1 cellular context compared by ENCODE assay signal in the genomic region with DNA sequence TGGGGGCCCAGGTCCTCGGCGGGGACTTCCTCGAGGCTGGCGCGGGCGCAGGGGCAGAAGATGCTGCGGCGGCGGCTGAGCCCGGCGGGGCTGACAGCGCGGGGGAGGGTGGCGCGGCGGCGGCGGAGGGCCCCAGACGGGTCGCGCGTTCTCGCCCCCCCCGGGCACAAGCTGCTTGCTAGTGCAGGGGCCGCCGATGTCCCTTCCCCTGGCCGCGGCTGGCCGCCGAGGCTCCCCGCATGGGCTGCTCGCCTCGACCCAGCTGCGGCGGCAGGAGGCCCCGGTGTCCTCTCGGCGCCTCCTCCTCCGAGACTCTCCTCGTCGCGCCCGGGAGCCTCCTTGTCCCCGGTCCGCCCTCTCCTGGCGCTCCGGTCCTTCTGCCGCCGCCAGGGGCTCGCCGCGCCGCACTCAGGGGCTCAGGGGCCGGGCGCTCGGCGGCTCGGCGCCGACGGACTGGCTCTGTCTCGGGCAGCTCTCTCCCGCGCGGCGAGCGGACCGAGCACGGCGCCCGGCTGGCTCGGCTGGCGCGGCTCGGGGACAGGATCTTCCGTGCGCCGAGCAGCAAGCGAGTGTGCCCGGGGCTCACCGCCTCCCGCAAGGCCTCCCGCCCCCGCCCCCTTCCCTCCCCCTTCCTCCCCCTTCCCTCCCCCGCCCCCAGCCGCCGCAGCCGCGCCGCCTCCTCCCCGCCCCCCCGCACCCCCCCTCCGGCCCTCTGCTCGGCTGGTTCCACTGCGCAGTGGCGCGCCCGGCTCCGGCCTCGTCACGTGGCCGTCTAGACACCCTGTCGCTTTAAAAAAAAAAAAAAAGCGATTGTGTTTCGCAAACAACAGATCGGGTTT.
TF ChIP-seq lines count a peak whose summit lies in the region.

No MANE protein-coding gene starts in this region.

TF ChIP-seq in HepG2, 621 proteins besides CTCF, POLR2A, EP300 and RAD21 (continues in another document):
- TF ChIP-seq PAWR (CRISPR knock-in tag; IDR thresholded peaks at IDR 0.05; ENCODE audit: borderline replicate concordance): no peak
- TF ChIP-seq ZNF775 (CRISPR knock-in tag; IDR thresholded peaks at IDR 0.05; ENCODE audit: borderline replicate concordance): no peak
- TF ChIP-seq ZNF460 (CRISPR knock-in tag; IDR thresholded peaks at IDR 0.05; ENCODE audit: borderline replicate concordance): no peak
- peak; percentile 43; the same call in 1 of the 2 replicates for TF ChIP-seq POLR2AphosphoS5 (IDR thresholded peaks at IDR 0.05; ENCODE audit: low read depth, low read length)
- no peak for TF ChIP-seq FUBP1 (CRISPR knock-in tag; IDR thresholded peaks at IDR 0.05; ENCODE audit: borderline replicate concordance)
- no peak for TF ChIP-seq GTF2F1 (IDR thresholded peaks at IDR 0.05; ENCODE audit: low read length)
- TF ChIP-seq ZBTB39 (CRISPR knock-in tag; IDR thresholded peaks at IDR 0.05): no peak
- TF ChIP-seq ZNF264 (CRISPR knock-in tag; IDR thresholded peaks at IDR 0.05): no peak
- no peak for TF ChIP-seq ZSCAN12 (CRISPR knock-in tag; IDR thresholded peaks at IDR 0.05)
- no peak for TF ChIP-seq ZNF644 (CRISPR knock-in tag; IDR thresholded peaks at IDR 0.05; ENCODE audit: low read depth)
- TF ChIP-seq, protein P1, sequence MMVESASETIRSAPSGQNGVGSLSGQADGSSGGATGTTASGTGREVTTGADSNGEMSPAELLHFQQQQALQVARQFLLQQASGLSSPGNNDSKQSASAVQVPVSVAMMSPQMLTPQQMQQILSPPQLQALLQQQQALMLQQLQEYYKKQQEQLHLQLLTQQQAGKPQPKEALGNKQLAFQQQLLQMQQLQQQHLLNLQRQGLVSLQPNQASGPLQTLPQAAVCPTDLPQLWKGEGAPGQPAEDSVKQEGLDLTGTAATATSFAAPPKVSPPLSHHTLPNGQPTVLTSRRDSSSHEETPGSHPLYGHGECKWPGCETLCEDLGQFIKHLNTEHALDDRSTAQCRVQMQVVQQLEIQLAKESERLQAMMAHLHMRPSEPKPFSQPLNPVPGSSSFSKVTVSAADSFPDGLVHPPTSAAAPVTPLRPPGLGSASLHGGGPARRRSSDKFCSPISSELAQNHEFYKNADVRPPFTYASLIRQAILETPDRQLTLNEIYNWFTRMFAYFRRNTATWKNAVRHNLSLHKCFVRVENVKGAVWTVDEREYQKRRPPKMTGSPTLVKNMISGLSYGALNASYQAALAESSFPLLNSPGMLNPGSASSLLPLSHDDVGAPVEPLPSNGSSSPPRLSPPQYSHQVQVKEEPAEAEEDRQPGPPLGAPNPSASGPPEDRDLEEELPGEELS (CRISPR knock-in tag; IDR thresholded peaks at IDR 0.05): no peak
- TF ChIP-seq CREB1 (IDR thresholded peaks at IDR 0.05): no peak
- TF ChIP-seq CREB1 (CRISPR knock-in tag; IDR thresholded peaks at IDR 0.05): no peak
- no peak for TF ChIP-seq FOXA1 (IDR thresholded peaks at IDR 0.05)
- TF ChIP-seq FOXA1 (CRISPR knock-in tag; IDR thresholded peaks at IDR 0.05): no peak
- TF ChIP-seq IRF9 (CRISPR knock-in tag; IDR thresholded peaks at IDR 0.05; ENCODE audit: borderline replicate concordance): peak; percentile 37; the same call in 1 of the 2 replicates
- no peak for TF ChIP-seq ZNF513 (CRISPR knock-in tag; conservative IDR thresholded peaks at IDR 0.05)
- TF ChIP-seq ZNF101 (CRISPR knock-in tag; IDR thresholded peaks at IDR 0.05; ENCODE audit: borderline replicate concordance, low read depth): no peak
- no peak for TF ChIP-seq ETV6 (CRISPR knock-in tag; conservative IDR thresholded peaks at IDR 0.05)
- TF ChIP-seq ATF6 (CRISPR knock-in tag; conservative IDR thresholded peaks at IDR 0.05): no peak
- no peak for TF ChIP-seq ZBTB49 (CRISPR knock-in tag; IDR thresholded peaks at IDR 0.05; ENCODE audit: borderline replicate concordance)
- no peak for TF ChIP-seq GZF1 (CRISPR knock-in tag; IDR thresholded peaks at IDR 0.05)
- no peak for TF ChIP-seq ZNF713 (CRISPR knock-in tag; IDR thresholded peaks at IDR 0.05)
- TF ChIP-seq SKIL (CRISPR knock-in tag; IDR thresholded peaks at IDR 0.05; ENCODE audit: borderline replicate concordance): peak; percentile 83; the same call in 1 of the 2 replicates
- TF ChIP-seq, protein P2, sequence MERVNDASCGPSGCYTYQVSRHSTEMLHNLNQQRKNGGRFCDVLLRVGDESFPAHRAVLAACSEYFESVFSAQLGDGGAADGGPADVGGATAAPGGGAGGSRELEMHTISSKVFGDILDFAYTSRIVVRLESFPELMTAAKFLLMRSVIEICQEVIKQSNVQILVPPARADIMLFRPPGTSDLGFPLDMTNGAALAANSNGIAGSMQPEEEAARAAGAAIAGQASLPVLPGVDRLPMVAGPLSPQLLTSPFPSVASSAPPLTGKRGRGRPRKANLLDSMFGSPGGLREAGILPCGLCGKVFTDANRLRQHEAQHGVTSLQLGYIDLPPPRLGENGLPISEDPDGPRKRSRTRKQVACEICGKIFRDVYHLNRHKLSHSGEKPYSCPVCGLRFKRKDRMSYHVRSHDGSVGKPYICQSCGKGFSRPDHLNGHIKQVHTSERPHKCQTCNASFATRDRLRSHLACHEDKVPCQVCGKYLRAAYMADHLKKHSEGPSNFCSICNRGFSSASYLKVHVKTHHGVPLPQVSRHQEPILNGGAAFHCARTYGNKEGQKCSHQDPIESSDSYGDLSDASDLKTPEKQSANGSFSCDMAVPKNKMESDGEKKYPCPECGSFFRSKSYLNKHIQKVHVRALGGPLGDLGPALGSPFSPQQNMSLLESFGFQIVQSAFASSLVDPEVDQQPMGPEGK (CRISPR knock-in tag; IDR thresholded peaks at IDR 0.05): peak; percentile 74; the same call in 1 of the 2 replicates
- TF ChIP-seq AGO1 (IDR thresholded peaks at IDR 0.05; ENCODE audit: low read depth, low read length, poor library complexity, severe bottlenecking): peak; percentile 41
- TF ChIP-seq FOXP1 (IDR thresholded peaks at IDR 0.05): no peak
- TF ChIP-seq FOXP1 (CRISPR knock-in tag; IDR thresholded peaks at IDR 0.05): no peak
- TF ChIP-seq YY1 (IDR thresholded peaks at IDR 0.05; ENCODE audit: insufficient read depth, insufficient replicate concordance, low read depth, low read length): peak; percentile 24
- TF ChIP-seq ZFY (CRISPR knock-in tag; IDR thresholded peaks at IDR 0.05): peak; percentile 32; the same call in 1 of the 2 replicates
- no peak for TF ChIP-seq GTF3A (CRISPR knock-in tag; conservative IDR thresholded peaks at IDR 0.05)
- TF ChIP-seq MAX (IDR thresholded peaks at IDR 0.05): peak; percentile 67
